17 cellular contexts compared by ENCODE assay signal in the genomic region with DNA sequence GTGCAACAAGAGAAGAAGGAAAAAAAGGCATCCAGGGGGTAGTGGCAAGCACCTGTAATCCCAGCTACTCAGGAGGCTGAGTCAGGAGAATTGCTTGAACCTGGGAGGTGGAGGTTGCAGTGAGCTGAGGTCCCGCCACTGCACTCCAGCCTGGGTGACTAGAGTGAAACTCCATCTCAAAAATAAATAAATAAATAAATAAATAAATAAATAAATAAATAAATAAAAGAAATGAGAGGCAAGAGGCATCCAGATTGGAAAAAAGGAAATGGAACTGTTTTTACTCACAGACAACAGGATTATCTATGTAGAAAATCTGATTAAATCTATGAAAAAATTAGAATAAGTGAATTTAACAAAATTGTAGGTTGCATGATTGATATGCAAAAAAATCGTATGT. TPM values are rescaled to one million over a fixed set of nuclear protein-coding genes. Genes with fewer than 3 reads are reported as not detected.
"Had no signal": no experiment of that assay in that cellular context is flagged by ENCODE, and none has a peak within 500 bp of the region (broad histone marks: within the 10 kb centered on the region; RNA-seq: fewer than 3 reads in every experiment).

No MANE protein-coding gene starts in this region.

RNA-seq across cellular contexts. Expression of gene LDLRAD1, which starts 23.5 kb away (rescaled TPM):
- total RNA-seq: kidney; kidney epithelial cell; left cardiac atrium; left colon; left ventricle myocardium inferior; left ventricle myocardium superior; liver; lower leg skin; lung microvascular endothelial cell; mammary epithelial cell; mesenteric fat pad; mesothelial cell of epicardium; mononuclear cell; myocyte; naive thymus-derived CD4-positive, alpha-beta T cell had no signal
- polyA plus RNA-seq: immature natural killer cell; keratinocyte; liver; mammary epithelial cell; naive thymus-derived CD4-positive, alpha-beta T cell had no signal
